Comparison of ENCODE assay signal across 8 cellular contexts in genomic region chr2:231056453-231057416, GRCh38. TPM values are rescaled to one million over a fixed set of nuclear protein-coding genes. Genes with fewer than 3 reads are reported as not detected.
DNase-seq lines count a peak whose midpoint lies in the region; ATAC-seq and TF ChIP-seq lines count a peak whose summit lies in the region.

Gene PSMD1, plus strand, starts transcription at chr2:231056867. Its CDS starts 159 bp downstream, at chr2:231057026.

- peak; percentile 80 for ATAC-seq in GM18907 (IDR thresholded peaks at IDR 0.05; ENCODE audit: unreplicated experiment)
- peak; percentile 78 for ATAC-seq in HG03159 (IDR thresholded peaks at IDR 0.05; ENCODE audit: unreplicated experiment)
- peak; percentile 69 for ATAC-seq in WTC11

- H3K27me3 Mint-ChIP-seq in WTC11 (ENCODE audit: low read depth): peaks cover 35% of the 10 kb centered on the region

- H3K4me3 Mint-ChIP-seq in WTC11: peak within 1 kb of the TSS; percentile 87

- H3K4me3 ChIP-seq in AG09309 (ENCODE audit: control insufficient read depth, low read depth, low read length) (peak within 1 kb of the TSS; percentile 96), cardiac fibroblast (replicated peaks in 1 of 2; ENCODE audit: low read depth in 2 of 2, low read length in 2 of 2) (peak within 1 kb of the TSS; percentile 87 to 94)

- DNase-seq in AG09309 (ENCODE audit: low read depth) (peak; percentile 73), NCI-H226 (peak; percentile 75), WTC11 (ENCODE audit: low spot score) (peak; percentile 95), cardiac fibroblast (ENCODE audit: low read depth in 2 of 2) (peak; percentile 96 to 97), iPS-NIHi7 (ENCODE audit: extremely low spot score) (peak; percentile 94), smooth muscle cell of the brain vasculature (ENCODE audit: low read depth, low spot score) (peak; percentile 85)

- POLR2A ChIA-PET in WTC11 (lab: Charles Lee): interaction anchor here (0.5 to 0.6 kb wide), 2 partner anchors 225 to 488 kb away, joined by 3 to 4 read pairs; no protein-coding TSS in a partner anchor

- CTCF ChIA-PET in WTC11 (lab: Charles Lee): interaction anchor here (0.6 to 1.8 kb wide), 7 partner anchors 26 to 621 kb away, joined by 3 to 5 read pairs (median 3); partner anchors contain the start of gene SPATA3

- H3K27ac Mint-ChIP-seq in WTC11: peak within 1 kb of the TSS; percentile 100

- H3K36me3 Mint-ChIP-seq in WTC11: peaks cover 8% of the 10 kb centered on the region

- H3K4me1 Mint-ChIP-seq in WTC11: peaks cover 23% of the 10 kb centered on the region

- TF ChIP-seq CTCF in AG09309 (IDR thresholded peaks at IDR 0.05; ENCODE audit: control insufficient read depth, insufficient read depth, low read depth, low read length, missing control alignments) (peak; percentile 99), WTC11 (IDR thresholded peaks at IDR 0.05) (peak; percentile 88), cardiac fibroblast (IDR thresholded peaks at IDR 0.05; ENCODE audit: low read depth, low read length) (peak; percentile 97)

- no peaks in the 10 kb centered on the region for H3K9me3 Mint-ChIP-seq in WTC11

TF ChIP-seq in WTC11, 78 proteins besides CTCF, POLR2A, EP300 and RAD21 (continues in another document):
- peak; percentile 81; the same call in 1 of the 2 replicates for TF ChIP-seq KAT7 (CRISPR knock-in tag; IDR thresholded peaks at IDR 0.05; ENCODE audit: borderline replicate concordance)
- TF ChIP-seq FOXP4 (CRISPR knock-in tag; IDR thresholded peaks at IDR 0.05): 0 out of 2 replicates have a peak, but pooled peaks have one; percentile 21
- TF ChIP-seq JUN (CRISPR knock-in tag; IDR thresholded peaks at IDR 0.05): no peak
- peak; percentile 70 for TF ChIP-seq NFE2L1 (CRISPR knock-in tag; IDR thresholded peaks at IDR 0.05)
- TF ChIP-seq SMAD4 (CRISPR knock-in tag; IDR thresholded peaks at IDR 0.05): no peak
- TF ChIP-seq USF1 (CRISPR knock-in tag; IDR thresholded peaks at IDR 0.05): no peak
- TF ChIP-seq TEAD1 (CRISPR knock-in tag; IDR thresholded peaks at IDR 0.05): peak; percentile 56; the same call in 1 of the 2 replicates
- TF ChIP-seq NFYB (CRISPR knock-in tag; conservative IDR thresholded peaks at IDR 0.05; ENCODE audit: low read depth): no peak
- TF ChIP-seq FOXJ3 (CRISPR knock-in tag; IDR thresholded peaks at IDR 0.05; ENCODE audit: borderline replicate concordance): no peak
- TF ChIP-seq CREB1 (CRISPR knock-in tag; IDR thresholded peaks at IDR 0.05): no peak
- TF ChIP-seq ELF4 (CRISPR knock-in tag; IDR thresholded peaks at IDR 0.05; ENCODE audit: low read depth): no peak
- no peak for TF ChIP-seq IRF1 (CRISPR knock-in tag; IDR thresholded peaks at IDR 0.05)
- no peak for TF ChIP-seq ATF3 (CRISPR knock-in tag; conservative IDR thresholded peaks at IDR 0.05)
- TF ChIP-seq GTF2I (CRISPR knock-in tag; conservative IDR thresholded peaks at IDR 0.05): no peak
- peak; percentile 61; the same call in 1 of the 2 replicates for TF ChIP-seq SP1 (CRISPR knock-in tag; conservative IDR thresholded peaks at IDR 0.05)
- no peak for TF ChIP-seq E2F1 (CRISPR knock-in tag; IDR thresholded peaks at IDR 0.05)
- no peak for TF ChIP-seq ZSCAN18 (CRISPR knock-in tag; IDR thresholded peaks at IDR 0.05)
- TF ChIP-seq CBFB (CRISPR knock-in tag; IDR thresholded peaks at IDR 0.05; ENCODE audit: low read depth): 0 out of 2 replicates have a peak, but pooled peaks have one; percentile 12
- TF ChIP-seq FOXK1 (CRISPR knock-in tag; IDR thresholded peaks at IDR 0.05): peak; percentile 73; the same call in 1 of the 2 replicates
- no peak for TF ChIP-seq ATF2 (CRISPR knock-in tag; IDR thresholded peaks at IDR 0.05; ENCODE audit: borderline replicate concordance, low read depth)
- TF ChIP-seq E2F5 (CRISPR knock-in tag; IDR thresholded peaks at IDR 0.05): 0 out of 2 replicates have a peak, but pooled peaks have one; percentile 28
- TF ChIP-seq PREB (CRISPR knock-in tag; IDR thresholded peaks at IDR 0.05; ENCODE audit: borderline replicate concordance): peak; percentile 75; the same call in 1 of the 2 replicates
- no peak for TF ChIP-seq FOXP1 (CRISPR knock-in tag; IDR thresholded peaks at IDR 0.05; ENCODE audit: borderline replicate concordance)

RNA-seq across cellular contexts. Expression of gene PSMD1, which starts in this region (rescaled TPM):
- 140 to 163 TPM (median 148 TPM) in 3 replicates for total RNA-seq in WTC11 (2021)

Comparison
In these comparisons a context has a peak if more than half of its experiments do, and no peak if none do; other contexts are left out.
1. Peak in every context shown above with its lines: DNase-seq, ATAC-seq and H3K4me3 ChIP-seq.